In genomic region chr7:90412458-90413184, GRCh38 we compare ENCODE assay signal across 10 cellular contexts. TPM values are rescaled to one million over a fixed set of nuclear protein-coding genes. Genes with fewer than 3 reads are reported as not detected.
DNase-seq lines count a peak whose midpoint lies in the region; ATAC-seq and TF ChIP-seq lines count a peak whose summit lies in the region.
"Had no signal": no experiment of that assay in that cellular context is flagged by ENCODE, and none has a peak within 500 bp of the region (broad histone marks: within the 10 kb centered on the region; RNA-seq: fewer than 3 reads in every experiment).

No MANE protein-coding gene starts in this region.

- intact Hi-C loops in activated CD4-positive, alpha-beta T cell treated with anti-CD3 and anti-CD28 coated beads for 36 hours (cut with DNase I, micrococcal nuclease): loop anchor here in 1 of 2 experiments (5.0 kb wide), 1 partner anchor 260 kb away; the partner anchor contains the start of gene STEAP1

- H3K27ac ChIP-seq in KMS-11 (no peak overlapping the region), mucosa of rectum (ENCODE audit: low read depth in 2 of 2, low read length in 2 of 2) (peak overlapping the region; percentile 82 to 85)

- no peaks in the 10 kb centered on the region for H3K27me3 Mint-ChIP-seq in activated CD4-positive, alpha-beta T cell treated with anti-CD3 and anti-CD28 coated beads for 36 hours
- no peaks in the 10 kb centered on the region for H3K27me3 Mint-ChIP-seq in T-helper 2 cell treated with Interferon-gamma antibody and Interleukin-4, amounts not matched to agents 5 μg/mL and 100 μg/mL, for 36 hours (ENCODE audit: low read depth)

- H3K4me1 ChIP-seq in KMS-11 (ENCODE audit: low read depth, poor library complexity, severe bottlenecking) (peaks cover 8% of the 10 kb centered on the region), mucosa of rectum (ENCODE audit: control insufficient read depth in 2 of 2, insufficient read depth in 2 of 2, low read length in 2 of 2) (peaks cover 10 to 33% of the 10 kb centered on the region in 2 donors)

- H3K27me3 ChIP-seq in KMS-11 (ENCODE audit: insufficient read depth, low read depth) (no peaks in the 10 kb centered on the region), mucosa of rectum (ENCODE audit: control insufficient read depth in 2 of 2, insufficient read depth in 2 of 2, low read length in 2 of 2) (no peaks in the 10 kb centered on the region)

- no peak overlapping the region for H3K4me2 ChIP-seq in KMS-11

- TF ChIP-seq CTCF in KMS-11 (conservative IDR thresholded peaks at IDR 0.05; ENCODE audit: low read depth, low read length): peak; percentile 65
- TF ChIP-seq CTCF in astrocyte of the spinal cord (IDR thresholded peaks at IDR 0.05; ENCODE audit: low read depth, low read length): peak; percentile 35

- peak; percentile 48 for DNase-seq in activated CD4-positive, alpha-beta T cell treated with anti-CD3 and anti-CD28 coated beads for 36 hours
- no peak for DNase-seq in activated CD4-positive, alpha-beta T cell treated with anti-CD3 and anti-CD28 coated beads, Interleukin-2, amount 50 U/mL, for 4 hours
- DNase-seq in astrocyte of the spinal cord (ENCODE audit: low read depth, low spot score) (no peak), KG1 (lab: John Stamatoyannopoulos, UW) (no peak), NOMO-1 (lab: John Stamatoyannopoulos, UW; ENCODE audit: unreplicated experiment in 2 of 2) (no peak)
- no peak for DNase-seq in T-helper 2 cell treated with Interferon-gamma antibody and Interleukin-4, amounts not matched to agents 5 μg/mL and 100 μg/mL, for 36 hours (ENCODE audit: low spot score)

- H4K20me1 ChIP-seq in KMS-11 (ENCODE audit: insufficient read depth): no peaks in the 10 kb centered on the region

- H3K27ac Mint-ChIP-seq in activated CD4-positive, alpha-beta T cell treated with anti-CD3 and anti-CD28 coated beads for 36 hours: no peak overlapping the region
- no peak overlapping the region for H3K27ac Mint-ChIP-seq in T-helper 2 cell treated with Interferon-gamma antibody and Interleukin-4, amounts not matched to agents 5 μg/mL and 100 μg/mL, for 36 hours

- POLR2A ChIA-PET in activated CD4-positive, alpha-beta T cell treated with anti-CD3 and anti-CD28 coated beads for 36 hours (lab: Charles Lee): no interaction called here

- H3K36me3 ChIP-seq in KMS-11 (ENCODE audit: insufficient read depth) (no peaks in the 10 kb centered on the region), mucosa of rectum (ENCODE audit: control insufficient read depth in 2 of 2, insufficient read depth in 2 of 2, low read length in 2 of 2) (peaks cover 10 to 15% of the 10 kb centered on the region in 2 donors)

- CTCF ChIA-PET in activated CD4-positive, alpha-beta T cell treated with anti-CD3 and anti-CD28 coated beads for 36 hours (lab: Charles Lee): interaction anchor here (0.9 to 2.3 kb wide), 3 partner anchors 8 to 67 kb away, joined by 3 to 7 read pairs (median 3); no protein-coding TSS in a partner anchor

- no peaks in the 10 kb centered on the region for H3K79me2 ChIP-seq in KMS-11 (ENCODE audit: insufficient read depth, low read depth)

- in situ Hi-C loops in astrocyte of the spinal cord (cut with HindIII; ENCODE audit: low sequenced_read_pairs): no loop called here

- H3K4me3 ChIP-seq in KMS-11 (IDR thresholded peaks at IDR 0.05; ENCODE audit: insufficient read depth, low read depth, low read length) (no peak overlapping the region), astrocyte of the spinal cord (ENCODE audit: low read depth, low read length) (no peak overlapping the region), mucosa of rectum (ENCODE audit: low read length in 2 of 2) (peak overlapping the region in 1 of 2 donors; percentile 8)

- H3K4me3 Mint-ChIP-seq in activated CD4-positive, alpha-beta T cell treated with anti-CD3 and anti-CD28 coated beads for 36 hours: no peak overlapping the region
- H3K4me3 Mint-ChIP-seq in T-helper 2 cell treated with Interferon-gamma antibody and Interleukin-4, amounts not matched to agents 5 μg/mL and 100 μg/mL, for 36 hours: no peak overlapping the region

- H3K9me3 ChIP-seq in mucosa of rectum (ENCODE audit: control insufficient read depth in 2 of 2, low read length in 2 of 2): no peaks in the 10 kb centered on the region

- H3K9me3 Mint-ChIP-seq in activated CD4-positive, alpha-beta T cell treated with anti-CD3 and anti-CD28 coated beads for 36 hours (ENCODE audit: low read depth): no peaks in the 10 kb centered on the region
- H3K9me3 Mint-ChIP-seq in T-helper 2 cell treated with Interferon-gamma antibody and Interleukin-4, amounts not matched to agents 5 μg/mL and 100 μg/mL, for 36 hours: no peaks in the 10 kb centered on the region

- peak; percentile 49 for ATAC-seq in activated CD4-positive, alpha-beta T cell treated with anti-CD3 and anti-CD28 coated beads for 36 hours

- H2AFZ ChIP-seq in KMS-11 (ENCODE audit: low read depth): no peak overlapping the region

- H3K9ac ChIP-seq in KMS-11: no peak overlapping the region
- no peak overlapping the region for H3K9ac ChIP-seq in mucosa of rectum (ENCODE audit: low read depth in 1 of 2, low read length in 2 of 2)

- H3K36me3 Mint-ChIP-seq in activated CD4-positive, alpha-beta T cell treated with anti-CD3 and anti-CD28 coated beads for 36 hours (ENCODE audit: low read depth): no peaks in the 10 kb centered on the region
- H3K36me3 Mint-ChIP-seq in T-helper 2 cell treated with Interferon-gamma antibody and Interleukin-4, amounts not matched to agents 5 μg/mL and 100 μg/mL, for 36 hours (ENCODE audit: low read depth): no peaks in the 10 kb centered on the region

- H3K4me1 Mint-ChIP-seq in activated CD4-positive, alpha-beta T cell treated with anti-CD3 and anti-CD28 coated beads for 36 hours: no peaks in the 10 kb centered on the region
- H3K4me1 Mint-ChIP-seq in T-helper 2 cell treated with Interferon-gamma antibody and Interleukin-4, amounts not matched to agents 5 μg/mL and 100 μg/mL, for 36 hours (ENCODE audit: low read depth): no peaks in the 10 kb centered on the region

RNA-seq across cellular contexts. Expression of gene CLDN12, which starts 9.4 kb away (rescaled TPM):
- 1 to 10 TPM; 5.4 to 5.8 TPM for total RNA-seq in activated CD4-positive, alpha-beta T cell treated with anti-CD3 and anti-CD28 coated beads for 36 hours

RNA-seq across cellular contexts. Expression of gene PTTG1IP2, which starts 56.8 kb away (rescaled TPM):
- total RNA-seq in activated CD4-positive, alpha-beta T cell treated with anti-CD3 and anti-CD28 coated beads for 36 hours: not detected
- total RNA-seq: T-helper 2 cell treated with Interferon-gamma antibody and Interleukin-4, amounts not matched to agents 100 ng/mL and 5 ng/mL, for 36 hours; temporal lobe had no signal
